In genomic region chr18:10352671-10353070, GRCh38 we compare ENCODE assay signal across 21 cellular contexts.
"Had no signal": no experiment of that assay in that cellular context is flagged by ENCODE, and none has a peak within 500 bp of the region (broad histone marks: within the 10 kb centered on the region; RNA-seq: fewer than 3 reads in every experiment).

No MANE protein-coding gene starts in this region.

- H3K27me3 ChIP-seq: sigmoid colon, stomach had no signal

- ATAC-seq: stimulated activated memory B cell treated with anti-CD40 and anti-IgM and Interleukin-4, amounts not matched to agents 10 μg/mL and 1 μg/mL and 100 μg/mL, for 72 hours had no signal

- H3K4me3 ChIP-seq: sigmoid colon, smooth muscle cell, stomach had no signal

- H3K27me3 Mint-ChIP-seq: activated naive CD8-positive, alpha-beta T cell treated with anti-CD3 and anti-CD28 coated beads, Interleukin-2, amount 10 ng/mL, durations not matched to agents 7 days and 5 days; dendritic cell treated with granulocyte-macrophage colony-stimulating factor and Interleukin-4, amounts not matched to agents 40 ng/mL and 50 ng/mL, for 4 days; stimulated activated memory B cell treated with anti-CD40 and anti-IgM and Interleukin-4, amounts not matched to agents 10 μg/mL and 1 μg/mL and 100 μg/mL, for 72 hours had no signal

- H3K36me3 ChIP-seq: sigmoid colon, stomach had no signal

- DNase-seq: activated CD4-positive, alpha-beta T cell treated with anti-CD3 and anti-CD28 coated beads, Interleukin-2, amount 50 U/mL, for 1 hour; activated CD4-positive, CD25-positive, alpha-beta regulatory T cell treated with anti-CD3 and anti-CD28 coated beads, Interleukin-2, amount 50 U/mL, for 72 hours; activated naive CD4-positive, alpha-beta T cell; activated naive CD8-positive, alpha-beta T cell treated with anti-CD3 and anti-CD28 coated beads, Interleukin-2, amount 10 ng/mL, durations not matched to agents 7 days and 5 days; activated T-cell treated with anti-CD3 and anti-CD28 coated beads, Interleukin-2, amount 50 U/mL, for 1 hour; amniotic stem cell; effector CD4-positive, alpha-beta T cell; erythroblast; foreskin melanocyte; glutamatergic neuron; hippocampal formation; kidney glomerular epithelial cell; sigmoid colon; stimulated activated CD4-positive, alpha-beta T cell treated with anti-CD3 and anti-CD28 coated beads, Interleukin-15, amount 100 ng/mL, for 24 hours; stomach; T1000; trophoblast cell had no signal

- H3K27ac Mint-ChIP-seq: activated naive CD8-positive, alpha-beta T cell treated with anti-CD3 and anti-CD28 coated beads, Interleukin-2, amount 10 ng/mL, durations not matched to agents 7 days and 5 days; dendritic cell treated with granulocyte-macrophage colony-stimulating factor and Interleukin-4, amounts not matched to agents 40 ng/mL and 50 ng/mL, for 4 days; stimulated activated memory B cell treated with anti-CD40 and anti-IgM and Interleukin-4, amounts not matched to agents 10 μg/mL and 1 μg/mL and 100 μg/mL, for 72 hours; T-helper 1 cell treated with Interleukin-12 subunit alpha and Interleukin-12 subunit beta and Interleukin-4 antibody, amounts not matched to agents 30 μg/mL and 1 μg/mL, for 36 hours had no signal

- H3K4me3 Mint-ChIP-seq: activated naive CD8-positive, alpha-beta T cell treated with anti-CD3 and anti-CD28 coated beads, Interleukin-2, amount 10 ng/mL, durations not matched to agents 7 days and 5 days; dendritic cell treated with granulocyte-macrophage colony-stimulating factor and Interleukin-4, amounts not matched to agents 40 ng/mL and 50 ng/mL, for 4 days; stimulated activated memory B cell treated with anti-CD40 and anti-IgM and Interleukin-4, amounts not matched to agents 10 μg/mL and 1 μg/mL and 100 μg/mL, for 72 hours; T-helper 1 cell treated with Interleukin-12 subunit alpha and Interleukin-12 subunit beta and Interleukin-4 antibody, amounts not matched to agents 30 μg/mL and 1 μg/mL, for 36 hours had no signal

- H3K4me1 Mint-ChIP-seq: activated naive CD8-positive, alpha-beta T cell treated with anti-CD3 and anti-CD28 coated beads, Interleukin-2, amount 10 ng/mL, durations not matched to agents 7 days and 5 days; stimulated activated memory B cell treated with anti-CD40 and anti-IgM and Interleukin-4, amounts not matched to agents 10 μg/mL and 1 μg/mL and 100 μg/mL, for 72 hours had no signal

- H3K36me3 Mint-ChIP-seq: activated naive CD8-positive, alpha-beta T cell treated with anti-CD3 and anti-CD28 coated beads, Interleukin-2, amount 10 ng/mL, durations not matched to agents 7 days and 5 days; stimulated activated memory B cell treated with anti-CD40 and anti-IgM and Interleukin-4, amounts not matched to agents 10 μg/mL and 1 μg/mL and 100 μg/mL, for 72 hours had no signal
